In the genomic region with DNA sequence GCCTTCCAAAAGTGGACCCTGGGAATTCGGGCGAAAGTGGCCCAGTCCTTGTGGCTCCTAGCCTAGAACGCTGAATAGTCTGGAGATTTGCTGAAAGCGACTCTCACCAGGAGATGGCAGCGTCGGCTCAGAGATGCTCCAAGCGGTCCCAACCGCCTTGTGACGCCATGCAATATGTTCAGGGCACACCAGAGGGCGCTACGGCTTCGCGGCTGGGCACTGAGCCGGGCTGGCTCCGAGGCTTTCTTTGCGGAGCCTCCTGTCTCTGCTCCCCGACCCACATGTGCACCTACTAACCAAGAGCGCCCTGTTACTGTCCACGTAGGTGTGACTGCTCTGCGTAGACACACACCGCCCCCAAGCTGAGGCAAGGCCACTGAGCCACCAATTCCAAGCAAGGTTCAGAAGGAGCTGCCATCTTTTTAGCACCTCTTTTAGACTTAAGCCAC, we compare ENCODE assay signal across 8 cellular contexts. TPM values are rescaled to one million over a fixed set of nuclear protein-coding genes. Genes with fewer than 3 reads are reported as not detected.
A peak's percentile ranks its signal among the peaks of the same experiment; 100 is the strongest.
DNase-seq lines count a peak whose midpoint lies in the region; ATAC-seq and TF ChIP-seq lines count a peak whose summit lies in the region.

No MANE protein-coding gene starts in this region.

- no peaks in the 10 kb centered on the region for H3K4me1 ChIP-seq in lower lobe of right lung

- no peaks in the 10 kb centered on the region for H3K36me3 ChIP-seq in lower lobe of right lung

- peaks cover 10% of the 10 kb centered on the region for H3K27me3 ChIP-seq in lower lobe of right lung (ENCODE audit: low read depth)

- POLR2A ChIA-PET in activated CD4-positive, alpha-beta T cell treated with anti-CD3 and anti-CD28 coated beads, Interleukin-2, amount 10 ng/mL, durations not matched to agents 7 days and 5 days (lab: Charles Lee) = no interaction called here

- no peaks in the 10 kb centered on the region for H3K36me3 Mint-ChIP-seq in CD14-positive monocyte
- no peaks in the 10 kb centered on the region for H3K36me3 Mint-ChIP-seq in activated CD4-positive, alpha-beta T cell treated with anti-CD3 and anti-CD28 coated beads, Interleukin-2, amount 10 ng/mL, durations not matched to agents 7 days and 5 days (ENCODE audit: low read depth)

- intact Hi-C loops in CD14-positive monocyte (cut with micrococcal nuclease) = loop anchor here (2.0 to 5.0 kb wide), 2 partner anchors 347 to 351 kb away; no protein-coding TSS in a partner anchor
- intact Hi-C loops in lower lobe of right lung (cut with DNase I) = loop anchor here (5.0 kb wide), 1 partner anchor 346 kb away; no protein-coding TSS in a partner anchor

- ATAC-seq in GM19372 (IDR thresholded peaks at IDR 0.05; ENCODE audit: low read depth, unreplicated experiment) (peak; percentile 99), HG03457 (IDR thresholded peaks at IDR 0.05; ENCODE audit: unreplicated experiment) (peak; percentile 99), lower lobe of right lung (peak; percentile 99 to 100)

- H3K9me3 ChIP-seq in lower lobe of right lung = no peaks in the 10 kb centered on the region

- no peaks in the 10 kb centered on the region for H3K9me3 Mint-ChIP-seq in CD14-positive monocyte
- no peaks in the 10 kb centered on the region for H3K9me3 Mint-ChIP-seq in activated CD4-positive, alpha-beta T cell treated with anti-CD3 and anti-CD28 coated beads, Interleukin-2, amount 10 ng/mL, durations not matched to agents 7 days and 5 days

- peak overlapping the region; percentile 39 to 63 for H3K4me3 Mint-ChIP-seq in CD14-positive monocyte
- peak overlapping the region; percentile 10 for H3K4me3 Mint-ChIP-seq in activated CD4-positive, alpha-beta T cell treated with anti-CD3 and anti-CD28 coated beads, Interleukin-2, amount 10 ng/mL, durations not matched to agents 7 days and 5 days

- H3K4me1 Mint-ChIP-seq in CD14-positive monocyte = peaks cover 3% of the 10 kb centered on the region
- H3K4me1 Mint-ChIP-seq in activated CD4-positive, alpha-beta T cell treated with anti-CD3 and anti-CD28 coated beads, Interleukin-2, amount 10 ng/mL, durations not matched to agents 7 days and 5 days = peaks cover 5% of the 10 kb centered on the region

- peak; percentile 80 for DNase-seq in CD14-positive monocyte (ENCODE audit: low spot score)
- DNase-seq in NCI-H526 treated with DMSO at 0.1 percent for 48 hours (lab: John Stamatoyannopoulos, UW) = peak; percentile 59
- DNase-seq in activated CD4-positive, alpha-beta T cell treated with anti-CD3 and anti-CD28 coated beads, Interleukin-2, amount 10 ng/mL, durations not matched to agents 7 days and 5 days = peak; percentile 90
- DNase-seq in dedifferentiated amniotic fluid mesenchymal stem cell (ENCODE audit: extremely low spot score) = peak; percentile 68
- peak; percentile 88 for DNase-seq in lower lobe of right lung
- peak; percentile 79 to 83 (median 80) for DNase-seq in stimulated activated CD4-positive, alpha-beta T cell treated with anti-CD3 and anti-CD28 coated beads, TNF-alpha, amount 100 ng/mL, for 48 hours (ENCODE audit: low read depth in 3 of 3)

- H3K27ac ChIP-seq in lower lobe of right lung = no peak overlapping the region

- H3K27ac Mint-ChIP-seq in CD14-positive monocyte = no peak overlapping the region
- H3K27ac Mint-ChIP-seq in activated CD4-positive, alpha-beta T cell treated with anti-CD3 and anti-CD28 coated beads, Interleukin-2, amount 10 ng/mL, durations not matched to agents 7 days and 5 days = no peak overlapping the region

- no peak overlapping the region for H3K4me3 ChIP-seq in lower lobe of right lung

- H3K27me3 Mint-ChIP-seq in CD14-positive monocyte (ENCODE audit: low read depth in 3 of 3) = peaks cover 8 to 14% (median 11%) of the 10 kb centered on the region in 3 donors
- H3K27me3 Mint-ChIP-seq in activated CD4-positive, alpha-beta T cell treated with anti-CD3 and anti-CD28 coated beads, Interleukin-2, amount 10 ng/mL, durations not matched to agents 7 days and 5 days = no peaks in the 10 kb centered on the region

- CTCF ChIA-PET in activated CD4-positive, alpha-beta T cell treated with anti-CD3 and anti-CD28 coated beads, Interleukin-2, amount 10 ng/mL, durations not matched to agents 7 days and 5 days (lab: Charles Lee) = interaction anchor here (0.6 to 2.4 kb wide), 5 partner anchors 14 to 546 kb away, joined by 3 to 10 read pairs (median 4); no protein-coding TSS in a partner anchor

- peak; percentile 98 for TF ChIP-seq CTCF in CD14-positive monocyte (IDR thresholded peaks at IDR 0.05)
- TF ChIP-seq CTCF in lower lobe of right lung (IDR thresholded peaks at IDR 0.05) = peak; percentile 99

RNA-seq across cellular contexts. Expression of a gene that starts 36.9 kb away (rescaled TPM):
- not detected for polyA plus RNA-seq in CD14-positive monocyte
- total RNA-seq in activated CD4-positive, alpha-beta T cell treated with anti-CD3 and anti-CD28 coated beads, Interleukin-2, amount 10 ng/mL, durations not matched to agents 7 days and 5 days = 10 to 100 TPM in 1 of 2 experiments, 1 to 10 TPM in 1; 6.6 to 11.1 TPM
- 2.6 TPM for total RNA-seq in lower lobe of right lung

RNA-seq across cellular contexts. Expression of a gene that starts 45.1 kb away (rescaled TPM):
- 10 to 100 TPM; 26.4 to 35.6 TPM for polyA plus RNA-seq in CD14-positive monocyte
- total RNA-seq in activated CD4-positive, alpha-beta T cell treated with anti-CD3 and anti-CD28 coated beads, Interleukin-2, amount 10 ng/mL, durations not matched to agents 7 days and 5 days = 10 to 100 TPM; 62.8 to 70.7 TPM
- total RNA-seq in lower lobe of right lung = 62.2 TPM
